In genomic region chr9:78109075-78109474, GRCh38 we compare ENCODE assay signal across 31 cellular contexts.
"Had no signal": no experiment of that assay in that cellular context is flagged by ENCODE, and none has a peak within 500 bp of the region (broad histone marks: within the 10 kb centered on the region; RNA-seq: fewer than 3 reads in every experiment).

No MANE protein-coding gene starts in this region.

- ATAC-seq: activated CD8-positive, alpha-beta T cell treated with anti-CD3 and anti-CD28 coated beads for 36 hours; activated naive CD4-positive, alpha-beta T cell treated with anti-CD3 and anti-CD28 coated beads, Interleukin-2, amount 50 U/mL, for 72 hours; activated T-cell treated with anti-CD3 and anti-CD28 coated beads, Interleukin-2, amount 50 U/mL, for 4 hours; activated T-cell treated with anti-CD3 and anti-CD28 coated beads, Interleukin-2, amount 50 U/mL, for 72 hours; activated T-helper 17 cell treated with anti-CD3 and anti-CD28 coated beads, Interleukin-2, amount 50 U/mL, for 72 hours had no signal

- FAIRE-seq: bronchial epithelial cell, TTC549 had no signal

- DNase-seq: activated B cell treated with CpG ODN at 0.5 μM for 24 hours; activated CD4-positive, alpha-beta memory T cell treated with anti-CD3 and anti-CD28 coated beads for 36 hours; activated CD4-positive, alpha-beta T cell treated with anti-CD3 and anti-CD28 coated beads for 4 hours; activated CD4-positive, alpha-beta T cell treated with anti-CD3 and anti-CD28 coated beads, Interleukin-2, amount 10 ng/mL, durations not matched to agents 24 days and 14 days; activated CD4-positive, alpha-beta T cell treated with anti-CD3 and anti-CD28 coated beads, Interleukin-2, amount 50 U/mL, for 1 hour; activated CD4-positive, alpha-beta T cell treated with anti-CD3 and anti-CD28 coated beads, Interleukin-2, amount 50 U/mL, for 4 hours; activated CD4-positive, CD25-positive, alpha-beta regulatory T cell treated with anti-CD3 and anti-CD28 coated beads, Interleukin-2, amount 50 U/mL, for 72 hours; activated CD8-positive, alpha-beta memory T cell treated with anti-CD3 and anti-CD28 coated beads, Interleukin-2, amount 50 U/mL, for 4 hours; activated CD8-positive, alpha-beta T cell treated with anti-CD3 and anti-CD28 coated beads for 36 hours; activated effector memory CD4-positive, alpha-beta T cell treated with anti-CD3 and anti-CD28 coated beads, Interleukin-2, amount 50 U/mL, for 16 hours; activated gamma-delta T cell treated with Interleukin-2 at 50 U/mL for 16 hours; activated naive CD4-positive, alpha-beta T cell; activated naive CD4-positive, alpha-beta T cell treated with anti-CD3 and anti-CD28 coated beads for 36 hours; activated naive CD4-positive, alpha-beta T cell treated with anti-CD3 and anti-CD28 coated beads, Interleukin-2, amount 50 U/mL, for 16 hours; activated naive CD8-positive, alpha-beta T cell treated with anti-CD3 and anti-CD28 coated beads for 36 hours; activated T-cell treated with anti-CD3 and anti-CD28 coated beads for 4 hours; activated T-cell treated with anti-CD3 and anti-CD28 coated beads, Interleukin-2, amount 50 U/mL, for 1 hour; activated T-cell treated with anti-CD3 and anti-CD28 coated beads, Interleukin-2, amount 50 U/mL, for 4 hours; activated T-cell treated with anti-CD3 and anti-CD28 coated beads, Interleukin-2, amount 50 U/mL, for 72 hours; adrenal gland; amniotic stem cell; caudate nucleus; T-helper 2 cell; T-helper 9 cell had no signal

- H3K9me3 ChIP-seq: adrenal gland, ascending aorta had no signal

- H3K27me3 ChIP-seq: ascending aorta, cardiac muscle cell had no signal

- H3K4me3 ChIP-seq: adrenal gland, ascending aorta, cardiac muscle cell had no signal

- H3K36me3 ChIP-seq: adrenal gland, ascending aorta, cardiac muscle cell had no signal

- H3K4me1 ChIP-seq: adrenal gland, ascending aorta had no signal

- H3K27ac ChIP-seq: adrenal gland, ascending aorta, cardiac muscle cell, VCaP had no signal
